ENCODE assay signal across 9 cellular contexts in the genomic region with DNA sequence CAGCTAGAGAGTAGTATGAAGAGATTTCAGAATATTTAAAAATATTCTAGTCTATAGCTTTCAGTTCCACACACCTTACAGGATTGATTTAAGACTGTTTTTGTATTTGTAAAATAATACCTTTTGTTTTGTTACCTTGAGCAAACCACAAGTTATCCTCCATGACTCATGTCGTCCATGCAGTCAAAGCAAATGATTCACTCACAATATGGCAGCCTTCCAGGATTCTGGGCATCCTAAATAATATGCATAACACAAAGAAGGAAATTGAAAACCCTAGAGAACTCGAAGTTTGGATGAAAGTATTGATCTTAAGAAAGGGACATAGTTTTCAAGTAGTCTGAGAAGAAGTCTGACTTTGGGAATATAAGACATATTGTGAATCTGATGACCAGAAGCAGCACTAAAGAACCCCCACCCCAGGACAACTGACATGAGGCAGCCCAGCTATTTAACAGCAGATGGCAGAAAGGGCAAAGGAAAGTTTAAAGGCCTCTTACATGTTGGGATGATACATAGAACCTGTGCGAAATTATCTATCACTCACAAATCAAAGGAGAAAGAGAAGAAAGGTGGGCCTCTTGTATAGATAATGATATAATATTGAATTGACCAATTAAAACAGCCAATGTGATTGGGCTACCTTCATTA.
DNase-seq lines count a peak whose midpoint lies in the region; ATAC-seq and TF ChIP-seq lines count a peak whose summit lies in the region.
"Had no signal": no experiment of that assay in that cellular context is flagged by ENCODE, and none has a peak within 500 bp of the region (broad histone marks: within the 10 kb centered on the region; RNA-seq: fewer than 3 reads in every experiment).

No MANE protein-coding gene starts in this region.

- no peaks in the 10 kb centered on the region for H3K27me3 Mint-ChIP-seq in glutamatergic neuron (ENCODE audit: unreplicated experiment)

- H3K27me3 ChIP-seq in mesenchymal stem cell (ENCODE audit: control insufficient read depth in 1 of 2, insufficient read depth in 1 of 2, low read length in 2 of 2), result no peaks in the 10 kb centered on the region
- H3K27me3 ChIP-seq: neutrophil had no signal

- no peak for ATAC-seq in GM19324 (IDR thresholded peaks at IDR 0.05; ENCODE audit: low FRiP score, unreplicated experiment)

- H3K4me3 ChIP-seq in mesenchymal stem cell (ENCODE audit: insufficient read depth in 1 of 2, low read depth in 1 of 2, low read length in 2 of 2), result no peak overlapping the region

- DNase-seq in DMS153 treated with DMSO at 0.1 percent for 48 hours (lab: John Stamatoyannopoulos, UW; ENCODE audit: unreplicated experiment), result peak; percentile 56
- DNase-seq in NCI-H1105 treated with DMSO at 0.1 percent for 48 hours (lab: John Stamatoyannopoulos, UW), result peak; percentile 19
- peak; percentile 86 for DNase-seq in amniotic stem cell (lab: John Stamatoyannopoulos, UW)
- DNase-seq in mesenchymal stem cell, result peak; percentile 3
- DNase-seq in glutamatergic neuron, result no peak
- DNase-seq in iPS-NIHi11 (ENCODE audit: low spot score), result no peak
- DNase-seq in nucleus accumbens (lab: John Stamatoyannopoulos, UW), result no peak

- no peak overlapping the region for H3K18ac ChIP-seq in mesenchymal stem cell (ENCODE audit: low read depth in 1 of 2, low read length in 2 of 2)

- H3K23ac ChIP-seq in mesenchymal stem cell (ENCODE audit: low read length in 2 of 2), result no peak overlapping the region

- H2BK5ac ChIP-seq in mesenchymal stem cell (ENCODE audit: low read depth, low read length, poor library complexity, severe bottlenecking), result no peak overlapping the region

- no peaks in the 10 kb centered on the region for H3K9me3 Mint-ChIP-seq in glutamatergic neuron (ENCODE audit: unreplicated experiment)

- no peak overlapping the region for H3K9ac ChIP-seq in mesenchymal stem cell (ENCODE audit: low read length)

- no peak overlapping the region for H3K4me3 Mint-ChIP-seq in glutamatergic neuron (ENCODE audit: unreplicated experiment)

- no peaks in the 10 kb centered on the region for H3K9me3 ChIP-seq in mesenchymal stem cell (ENCODE audit: control insufficient read depth, low read length)
- H3K9me3 ChIP-seq: neutrophil had no signal

- H3K4ac ChIP-seq in mesenchymal stem cell (ENCODE audit: low read depth in 1 of 2, low read length in 2 of 2), result no peak overlapping the region

- no peak overlapping the region for H3K4me2 ChIP-seq in mesenchymal stem cell (ENCODE audit: low read length, poor library complexity, severe bottlenecking)

- 31% methylated on average over 2 of the region's 3 CpGs for WGBS in mesenchymal stem cell

- H2BK15ac ChIP-seq in mesenchymal stem cell (ENCODE audit: low read depth, poor library complexity, severe bottlenecking), result no peak overlapping the region

- no peaks in the 10 kb centered on the region for H3K36me3 Mint-ChIP-seq in glutamatergic neuron (ENCODE audit: unreplicated experiment)

- no peaks in the 10 kb centered on the region for H3K36me3 ChIP-seq in mesenchymal stem cell (ENCODE audit: control insufficient read depth in 1 of 2, insufficient read depth in 2 of 2, low read depth in 1 of 2, low read length in 2 of 2)
- H3K36me3 ChIP-seq: neutrophil had no signal

- no peaks in the 10 kb centered on the region for H3K79me1 ChIP-seq in mesenchymal stem cell (replicated peaks; ENCODE audit: low read length, poor library complexity, severe bottlenecking)

- H3K4me1 ChIP-seq in mesenchymal stem cell (ENCODE audit: control insufficient read depth, insufficient read depth, low read depth, low read length), result no peaks in the 10 kb centered on the region

- H2AK5ac ChIP-seq in mesenchymal stem cell (ENCODE audit: low read length, severe bottlenecking), result no peak overlapping the region

- H4K8ac ChIP-seq in mesenchymal stem cell (ENCODE audit: low read length), result no peak overlapping the region

- H2BK12ac ChIP-seq in mesenchymal stem cell (ENCODE audit: low read length in 2 of 2), result no peak overlapping the region

- no peak overlapping the region for H3K14ac ChIP-seq in mesenchymal stem cell (ENCODE audit: low read length in 2 of 2)

- H2AFZ ChIP-seq in mesenchymal stem cell (ENCODE audit: low read depth, low read length), result no peak overlapping the region

- H3K27ac Mint-ChIP-seq in glutamatergic neuron (ENCODE audit: unreplicated experiment), result no peak overlapping the region

- peak overlapping the region; percentile 68 for H3K27ac ChIP-seq in mesenchymal stem cell (ENCODE audit: low read length, poor library complexity, severe bottlenecking)
- H3K27ac ChIP-seq: neutrophil had no signal

- no peaks in the 10 kb centered on the region for H3K4me1 Mint-ChIP-seq in glutamatergic neuron (ENCODE audit: low read depth, unreplicated experiment)

- no peak for TF ChIP-seq CTCF in glutamatergic neuron (IDR thresholded peaks at IDR 0.05; ENCODE audit: partially characterized antibody, unreplicated experiment)

- H2BK120ac ChIP-seq in mesenchymal stem cell (ENCODE audit: low read depth, low read length), result no peak overlapping the region

- no peak overlapping the region for H4K91ac ChIP-seq in mesenchymal stem cell (ENCODE audit: low read length)

Comparison
In these comparisons a context has a peak if more than half of its experiments do, and no peak if none do; other contexts are left out.
1. DNase-seq: peak in DMS153 treated with DMSO at 0.1 percent for 48 hours (single experiment), NCI-H1105 treated with DMSO at 0.1 percent for 48 hours (single experiment), amniotic stem cell (single experiment) and mesenchymal stem cell (single experiment); none in glutamatergic neuron (single experiment), iPS-NIHi11 (single experiment) and nucleus accumbens (0 of 56).